ENCODE assay signal across 8 cellular contexts in genomic region chr6:4281341-4282293, GRCh38.
A peak's percentile ranks its signal among the peaks of the same experiment; 100 is the strongest.
DNase-seq lines count a peak whose midpoint lies in the region; ATAC-seq and TF ChIP-seq lines count a peak whose summit lies in the region.

No MANE protein-coding gene starts in this region.

- no peak overlapping the region for H2BK120ac ChIP-seq in neuronal stem cell (ENCODE audit: low read depth, low read length)

- POLR2A ChIA-PET in activated CD8-positive, alpha-beta T cell treated with anti-CD3 and anti-CD28 coated beads for 36 hours (lab: Charles Lee): no interaction called here

- peak; percentile 74 for ATAC-seq in activated CD8-positive, alpha-beta T cell treated with anti-CD3 and anti-CD28 coated beads for 36 hours
- peak; percentile 74 for ATAC-seq in gastroesophageal sphincter

- H3K27me3 ChIP-seq in GM23248 (replicated peaks; ENCODE audit: insufficient read depth): peaks cover 35% of the 10 kb centered on the region
- H3K27me3 ChIP-seq in gastroesophageal sphincter: peaks cover 24% of the 10 kb centered on the region
- H3K27me3 ChIP-seq in neuronal stem cell (ENCODE audit: control insufficient read depth in 3 of 3, insufficient read depth in 3 of 3, low read depth in 1 of 3, low read length in 3 of 3): peaks cover 2 to 16% (median 3%) of the 10 kb centered on the region in 3 experiments

- peaks cover 27% of the 10 kb centered on the region for H3K27me3 Mint-ChIP-seq in activated CD8-positive, alpha-beta T cell treated with anti-CD3 and anti-CD28 coated beads for 36 hours
- peaks cover 19% of the 10 kb centered on the region for H3K27me3 Mint-ChIP-seq in osteocyte (ENCODE audit: unreplicated experiment)

- TF ChIP-seq EP300 in gastroesophageal sphincter (IDR thresholded peaks at IDR 0.05): no peak

- no peaks in the 10 kb centered on the region for H3K79me1 ChIP-seq in neuronal stem cell (ENCODE audit: low read depth, low read length)

- CTCF ChIA-PET in activated CD8-positive, alpha-beta T cell treated with anti-CD3 and anti-CD28 coated beads for 36 hours (lab: Charles Lee): interaction anchor here (1.0 kb wide), 1 partner anchor 658 kb away, joined by 3 read pairs; no protein-coding TSS in a partner anchor

- peak overlapping the region; percentile 47; the same call in 1 of the 2 replicates for H2AFZ ChIP-seq in GM23248
- peak overlapping the region; percentile 61 for H2AFZ ChIP-seq in neuronal stem cell (ENCODE audit: low read length)

- H3K9me3 ChIP-seq in GM23248 (ENCODE audit: low read depth) (no peaks in the 10 kb centered on the region), gastroesophageal sphincter (no peaks in the 10 kb centered on the region), neuronal stem cell (replicated peaks in 1 of 2; ENCODE audit: control insufficient read depth in 2 of 2, insufficient read depth in 1 of 2, low read depth in 1 of 2, low read length in 2 of 2) (no peaks in the 10 kb centered on the region)

- H3K4me3 Mint-ChIP-seq in activated CD8-positive, alpha-beta T cell treated with anti-CD3 and anti-CD28 coated beads for 36 hours: peak overlapping the region; percentile 18
- no peak overlapping the region for H3K4me3 Mint-ChIP-seq in osteocyte (ENCODE audit: unreplicated experiment)

- no peaks in the 10 kb centered on the region for H3F3A ChIP-seq in GM23248 (ENCODE audit: insufficient read depth)

- DNase-seq in GM23248: peak; percentile 51
- DNase-seq in NCI-H1092 (lab: John Stamatoyannopoulos, UW): peak; percentile 14
- DNase-seq in activated CD8-positive, alpha-beta T cell treated with anti-CD3 and anti-CD28 coated beads for 36 hours: peak; percentile 54
- DNase-seq in neuronal stem cell (ENCODE audit: low spot score): peak; percentile 11
- no peak for DNase-seq in osteocyte (ENCODE audit: extremely low spot score, unreplicated experiment)
- no peak for DNase-seq in activated effector memory CD4-positive, alpha-beta T cell treated with anti-CD3 and anti-CD28 coated beads, Interleukin-2, amount 50 U/mL, for 16 hours

- H3K36me3 Mint-ChIP-seq in activated CD8-positive, alpha-beta T cell treated with anti-CD3 and anti-CD28 coated beads for 36 hours (ENCODE audit: low read depth): no peaks in the 10 kb centered on the region
- no peaks in the 10 kb centered on the region for H3K36me3 Mint-ChIP-seq in osteocyte (ENCODE audit: unreplicated experiment)

- peak overlapping the region; percentile 88 for H3K18ac ChIP-seq in neuronal stem cell (ENCODE audit: low read length)

- no peaks in the 10 kb centered on the region for H3K79me2 ChIP-seq in GM23248 (ENCODE audit: insufficient read depth)

- no peak overlapping the region for H3K27ac Mint-ChIP-seq in activated CD8-positive, alpha-beta T cell treated with anti-CD3 and anti-CD28 coated beads for 36 hours
- H3K27ac Mint-ChIP-seq in osteocyte (ENCODE audit: unreplicated experiment): no peak overlapping the region

- no peaks in the 10 kb centered on the region for H4K20me1 ChIP-seq in GM23248 (ENCODE audit: insufficient read depth)

- H3K4me2 ChIP-seq in GM23248 (ENCODE audit: unreplicated experiment): peak overlapping the region; percentile 88
- H3K4me2 ChIP-seq in neuronal stem cell (ENCODE audit: insufficient read depth, low read length, poor library complexity, severe bottlenecking): peak overlapping the region; percentile 77

- H3K9ac ChIP-seq in GM23248 (no peak overlapping the region), neuronal stem cell (ENCODE audit: low read depth, low read length, poor library complexity) (peak overlapping the region; percentile 47)

- H3K4me1 ChIP-seq in GM23248 (ENCODE audit: insufficient read depth) (peaks cover 17% of the 10 kb centered on the region), gastroesophageal sphincter (peaks cover 0 to 11% (median 5%) of the 10 kb centered on the region in 3 donors), neuronal stem cell (ENCODE audit: control insufficient read depth in 2 of 2, insufficient read depth in 1 of 2, low read depth in 1 of 2, low read length in 2 of 2) (peaks cover 0 to 7% of the 10 kb centered on the region in 2 donors)

- H3K36me3 ChIP-seq in GM23248 (ENCODE audit: low read depth) (no peaks in the 10 kb centered on the region), gastroesophageal sphincter (no peaks in the 10 kb centered on the region), neuronal stem cell (replicated peaks in 1 of 2; ENCODE audit: control insufficient read depth in 2 of 2, insufficient read depth in 2 of 2, low read length in 2 of 2) (no peaks in the 10 kb centered on the region)

- H3K9me3 Mint-ChIP-seq in activated CD8-positive, alpha-beta T cell treated with anti-CD3 and anti-CD28 coated beads for 36 hours: no peaks in the 10 kb centered on the region
- H3K9me3 Mint-ChIP-seq in osteocyte (ENCODE audit: unreplicated experiment): no peaks in the 10 kb centered on the region

- H3K14ac ChIP-seq in neuronal stem cell (ENCODE audit: low read length): no peak overlapping the region

- H2AK5ac ChIP-seq in neuronal stem cell (ENCODE audit: low read depth, low read length): peak overlapping the region; percentile 23

- H3K23ac ChIP-seq in neuronal stem cell (ENCODE audit: low read depth, low read length, poor library complexity): peak overlapping the region; percentile 58

- TF ChIP-seq POLR2A in gastroesophageal sphincter (IDR thresholded peaks at IDR 0.05): no peak

- TF ChIP-seq CTCF in GM12874 (IDR thresholded peaks at IDR 0.05; ENCODE audit: insufficient read depth, low read depth, low read length): peak; percentile 27; the same call in 1 of the 2 replicates
- no peak for TF ChIP-seq CTCF in activated CD8-positive, alpha-beta T cell treated with anti-CD3 and anti-CD28 coated beads for 36 hours (IDR thresholded peaks at IDR 0.05)
- peak in 3 of 4 experiments; percentile 45 to 73 (median 61) for TF ChIP-seq CTCF in gastroesophageal sphincter (IDR thresholded peaks at IDR 0.05)
- no peak for TF ChIP-seq CTCF in osteocyte (IDR thresholded peaks at IDR 0.05)

- peak overlapping the region; percentile 21 for H2BK5ac ChIP-seq in neuronal stem cell (ENCODE audit: low read length)

- in situ Hi-C loops in GM23248 (cut with MboI): no loop called here

- peak overlapping the region; percentile 84 for H4K8ac ChIP-seq in neuronal stem cell (ENCODE audit: low read depth, low read length)

- 22% methylated on average over 46 of the region's 46 CpGs for WGBS in GM23248 (ENCODE audit: low coverage in 1 of 2, low lambda C conversion rate in 2 of 2, missing lambda C conversion rate in 2 of 2), 2 experiments
- 8 to 24% methylated on average over 16 to 18 of the region's 46 CpGs for WGBS in gastroesophageal sphincter (ENCODE audit: low coverage in 1 of 2), 2 donors
- no CpG with 5 or more reads among the region's 46 CpGs for WGBS in neuronal stem cell (ENCODE audit: extremely low coverage in 2 of 2, insufficient read length in 2 of 2, insufficient replicate concordance in 1 of 2), 2 donors

- no peak overlapping the region for H4K91ac ChIP-seq in neuronal stem cell (ENCODE audit: low read depth, low read length, poor library complexity)

- H3K27ac ChIP-seq in GM23248: no peak overlapping the region
- no peak overlapping the region for H3K27ac ChIP-seq in gastroesophageal sphincter
- no peak overlapping the region for H3K27ac ChIP-seq in neuronal stem cell (replicated peaks; ENCODE audit: low read length)

- H2BK12ac ChIP-seq in neuronal stem cell (ENCODE audit: low read length): peak overlapping the region; percentile 25

- peaks cover 5% of the 10 kb centered on the region for H3K4me1 Mint-ChIP-seq in activated CD8-positive, alpha-beta T cell treated with anti-CD3 and anti-CD28 coated beads for 36 hours (ENCODE audit: low read depth)
- peaks cover 8% of the 10 kb centered on the region for H3K4me1 Mint-ChIP-seq in osteocyte (ENCODE audit: unreplicated experiment)

- H3K4me3 ChIP-seq in GM23248 (peak overlapping the region; percentile 64), gastroesophageal sphincter (peak overlapping the region; percentile 26 to 45), neuronal stem cell (ENCODE audit: low read length in 2 of 2) (peak overlapping the region in 1 of 2 donors; percentile 62)

- no peaks in the 10 kb centered on the region for H3K9me2 ChIP-seq in GM23248 (ENCODE audit: insufficient read depth)

- H2BK15ac ChIP-seq in neuronal stem cell (ENCODE audit: low read length): peak overlapping the region; percentile 87

- intact Hi-C loops in activated CD8-positive, alpha-beta T cell treated with anti-CD3 and anti-CD28 coated beads for 36 hours (cut with micrococcal nuclease): no loop called here

- peak overlapping the region; percentile 69 for H3K4ac ChIP-seq in neuronal stem cell (ENCODE audit: low read length)

Comparison
In these comparisons a context has a peak if more than half of its experiments do, and no peak if none do; other contexts are left out.
1. CTCF ChIP-seq: peak in GM12874 (single experiment) and gastroesophageal sphincter (3 of 4); none in activated CD8-positive, alpha-beta T cell treated with anti-CD3 and anti-CD28 coated beads for 36 hours (single experiment) and osteocyte (single experiment).
2. DNase-seq: peak in GM23248 (single experiment), NCI-H1092 (single experiment), activated CD8-positive, alpha-beta T cell treated with anti-CD3 and anti-CD28 coated beads for 36 hours (single experiment) and neuronal stem cell (single experiment); none in osteocyte (single experiment) and activated effector memory CD4-positive, alpha-beta T cell treated with anti-CD3 and anti-CD28 coated beads, Interleukin-2, amount 50 U/mL, for 16 hours (single experiment).